ENCODE assay signal across 9 cellular contexts in the genomic region with DNA sequence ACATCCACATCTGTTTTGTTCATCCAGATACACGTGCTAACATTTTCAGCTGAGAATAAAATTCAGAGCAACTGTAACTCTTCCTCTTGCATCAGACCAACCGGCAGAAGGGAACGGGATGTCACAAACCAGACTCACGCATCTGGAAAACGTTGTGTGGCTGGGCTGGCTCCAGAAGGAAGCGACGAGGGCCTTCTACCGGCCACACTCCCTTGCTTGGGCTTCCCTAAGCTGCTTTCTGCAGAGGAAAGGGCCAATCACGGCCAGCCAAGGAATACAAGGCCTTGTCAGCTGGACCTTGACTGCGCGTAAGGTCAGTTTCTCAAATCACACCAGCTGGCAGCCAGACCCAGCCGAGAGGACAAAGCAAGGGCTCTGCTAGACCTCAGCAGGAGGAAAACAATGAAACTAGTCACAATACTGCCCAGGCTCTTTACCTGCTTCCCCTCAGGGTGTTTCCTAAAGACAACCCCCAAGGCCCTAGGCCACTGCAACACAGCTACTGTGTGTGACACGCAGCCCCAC.
A peak's percentile ranks its signal among the peaks of the same experiment; 100 is the strongest.
DNase-seq lines count a peak whose midpoint lies in the region; ATAC-seq and TF ChIP-seq lines count a peak whose summit lies in the region.
"Had no signal": no experiment of that assay in that cellular context is flagged by ENCODE, and none has a peak within 500 bp of the region (broad histone marks: within the 10 kb centered on the region; RNA-seq: fewer than 3 reads in every experiment).

No MANE protein-coding gene starts in this region.

- peaks cover 0 to 28% (median 10%) of the 10 kb centered on the region in 4 donors for H3K4me1 ChIP-seq in tibial artery

- H3K27ac ChIP-seq in tibial artery: peak overlapping the region; percentile 74 to 88
- H3K27ac ChIP-seq: C4-2B had no signal

- H3K36me3 ChIP-seq in tibial artery: peaks cover 0 to 11% (median 5%) of the 10 kb centered on the region in 3 donors

- TF ChIP-seq POLR2A in lower leg skin (IDR thresholded peaks at IDR 0.05): no peak

- no peak for TF ChIP-seq CTCF in choroid plexus epithelial cell (conservative IDR thresholded peaks at IDR 0.05; ENCODE audit: low read depth, low read length)
- TF ChIP-seq CTCF in lower leg skin (IDR thresholded peaks at IDR 0.05): no peak
- TF ChIP-seq CTCF in tibial artery (IDR thresholded peaks at IDR 0.05): no peak

- H3K4me3 ChIP-seq in choroid plexus epithelial cell (ENCODE audit: low read depth, low read length) (no peak overlapping the region), lower leg skin (ENCODE audit: low read depth, poor library complexity, severe bottlenecking) (no peak overlapping the region), tibial artery (no peak overlapping the region)

- whole genome bisulfite sequencing in lower leg skin, 2 donors: 49 to 50% methylated on average over 13 of the region's 13 CpGs

- ATAC-seq in GM18907 (IDR thresholded peaks at IDR 0.05; ENCODE audit: unreplicated experiment) (no peak), HG02938 (IDR thresholded peaks at IDR 0.05; ENCODE audit: unreplicated experiment) (no peak)

- no peaks in the 10 kb centered on the region for H3K9me3 ChIP-seq in tibial artery

- no peaks in the 10 kb centered on the region for H3K27me3 ChIP-seq in tibial artery

- intact Hi-C loops in lower leg skin (cut with DNase I; ENCODE audit: low total_unique reads): no loop called here
- intact Hi-C loops in tibial artery (cut with DNase I; ENCODE audit: low total_unique reads): no loop called here

- peak; percentile 54 for DNase-seq in activated CD8-positive, alpha-beta memory T cell treated with anti-CD3 and anti-CD28 coated beads for 24 hours
- DNase-seq in activated CD8-positive, alpha-beta memory T cell treated with anti-CD3 and anti-CD28 coated beads, Interleukin-2, amount 50 U/mL, for 4 hours: no peak
- DNase-seq in choroid plexus epithelial cell (ENCODE audit: low read depth) (peak; percentile 62), lower leg skin (ENCODE audit: low spot score in 2 of 2) (peak; percentile 84 to 94), tibial artery (peak; percentile 85 to 89), NCI-H2196 (lab: John Stamatoyannopoulos, UW; ENCODE audit: unreplicated experiment) (no peak)

Comparison
In these comparisons a context has a peak if more than half of its experiments do, and no peak if none do; other contexts are left out.
1. DNase-seq: peak in activated CD8-positive, alpha-beta memory T cell treated with anti-CD3 and anti-CD28 coated beads for 24 hours (single experiment), choroid plexus epithelial cell (single experiment), lower leg skin (2 of 2) and tibial artery (2 of 2); none in activated CD8-positive, alpha-beta memory T cell treated with anti-CD3 and anti-CD28 coated beads, Interleukin-2, amount 50 U/mL, for 4 hours (single experiment) and NCI-H2196 (single experiment).